In genomic region chr15:67171471-67171870, GRCh38 we compare ENCODE assay signal across 10 cellular contexts.
"Had no signal": no experiment of that assay in that cellular context is flagged by ENCODE, and none has a peak within 500 bp of the region (broad histone marks: within the 10 kb centered on the region; RNA-seq: fewer than 3 reads in every experiment).

No MANE protein-coding gene starts in this region.

- H3K27ac Mint-ChIP-seq: type B pancreatic cell had no signal

- ATAC-seq: pancreas; stimulated activated naive B cell treated with anti-CD40 and anti-IgM and Interleukin-4, amounts not matched to agents 10 μg/mL and 1 μg/mL and 100 μg/mL, for 72 hours had no signal

- H3K27ac ChIP-seq: adrenal gland, pancreas had no signal

- H3K4me3 ChIP-seq: adrenal gland, pancreas had no signal

- H3K4me3 Mint-ChIP-seq: central memory CD8-positive, alpha-beta T cell; neural crest cell; stimulated activated naive B cell treated with anti-CD40 and anti-IgM and Interleukin-4, amounts not matched to agents 10 μg/mL and 1 μg/mL and 100 μg/mL, for 72 hours; type B pancreatic cell had no signal

- DNase-seq: activated naive CD4-positive, alpha-beta T cell treated with anti-CD3 and anti-CD28 coated beads, Interleukin-2, amount 50 U/mL, for 16 hours; adrenal gland; cortex of kidney; effector CD8-positive, alpha-beta T cell; kidney; stimulated activated naive B cell treated with anti-CD40 and anti-IgM and Interleukin-4, amounts not matched to agents 10 μg/mL and 1 μg/mL and 100 μg/mL, for 72 hours had no signal

- H3K9me3 Mint-ChIP-seq: central memory CD8-positive, alpha-beta T cell; neural crest cell; stimulated activated naive B cell treated with anti-CD40 and anti-IgM and Interleukin-4, amounts not matched to agents 10 μg/mL and 1 μg/mL and 100 μg/mL, for 72 hours; type B pancreatic cell had no signal

- H3K9me3 ChIP-seq: adrenal gland, pancreas had no signal

- H3K27me3 Mint-ChIP-seq: central memory CD8-positive, alpha-beta T cell; stimulated activated naive B cell treated with anti-CD40 and anti-IgM and Interleukin-4, amounts not matched to agents 10 μg/mL and 1 μg/mL and 100 μg/mL, for 72 hours had no signal

- H3K36me3 ChIP-seq: adrenal gland had no signal
